ENCODE assay signal across 25 cellular contexts in genomic region chr1:237890416-237890815, GRCh38. TPM values are rescaled to one million over a fixed set of nuclear protein-coding genes. Genes with fewer than 3 reads are reported as not detected.
DNase-seq lines count a peak whose midpoint lies in the region; FAIRE-seq and TF ChIP-seq lines count a peak whose summit lies in the region.
"Had no signal": no experiment of that assay in that cellular context is flagged by ENCODE, and none has a peak within 500 bp of the region (broad histone marks: within the 10 kb centered on the region; RNA-seq: fewer than 3 reads in every experiment).

No MANE protein-coding gene starts in this region.

- no peak for DNase-seq in mammary epithelial cell
- no peak for DNase-seq in breast epithelium (ENCODE audit: low spot score in 2 of 2)
- DNase-seq in neural progenitor cell (ENCODE audit: low spot score) = peak; percentile 15
- peak; percentile 57 to 60 for DNase-seq in trophoblast cell
- DNase-seq in D721Med (ENCODE audit: insufficient read length, low spot score) = no peak
- no peak for DNase-seq in 8988T
- DNase-seq: ACHN; BE2C; C1 segment of cervical spinal cord; CD4-positive, alpha-beta memory T cell; CD4-positive, CD25-positive, alpha-beta regulatory T cell; CD8-positive, alpha-beta memory T cell; COR-L47; DMS79 treated with DMSO at 0.1 percent for 48 hours; GDM1 had no signal

- H3K4me1 ChIP-seq in mammary epithelial cell (ENCODE audit: insufficient read depth, low read length) (peaks cover 19% of the 10 kb centered on the region), breast epithelium (no peaks in the 10 kb centered on the region), neural progenitor cell (peaks cover 6% of the 10 kb centered on the region), trophoblast cell (ENCODE audit: control insufficient read depth in 1 of 2, insufficient read depth in 2 of 2, low read length in 2 of 2) (no peaks in the 10 kb centered on the region)
- H3K4me1 ChIP-seq: BE2C, BLaER1 had no signal

- H4K12ac ChIP-seq in trophoblast cell (ENCODE audit: low read depth, low read length) = no peak overlapping the region

- H3K27ac ChIP-seq in mammary epithelial cell (ENCODE audit: insufficient read depth, low read depth, low read length) = no peak overlapping the region
- H3K27ac ChIP-seq in breast epithelium = no peak overlapping the region
- H3K27ac ChIP-seq in neural progenitor cell = no peak overlapping the region
- H3K27ac ChIP-seq in trophoblast cell (ENCODE audit: low read depth, low read length) = no peak overlapping the region
- H3K27ac ChIP-seq: 22Rv1, BLaER1 had no signal

- H2BK12ac ChIP-seq in trophoblast cell (ENCODE audit: low read length) = no peak overlapping the region

- H2AK5ac ChIP-seq in trophoblast cell (ENCODE audit: low read length) = no peak overlapping the region

- H4K91ac ChIP-seq in trophoblast cell (ENCODE audit: low read depth, low read length) = no peak overlapping the region

- no peak overlapping the region for H2BK5ac ChIP-seq in trophoblast cell (ENCODE audit: low read depth, low read length, poor library complexity)

- H3K36me3 Mint-ChIP-seq in neural progenitor cell = no peaks in the 10 kb centered on the region
- H3K36me3 Mint-ChIP-seq: CD14-positive monocyte; CD4-positive, alpha-beta memory T cell; CD4-positive, CD25-positive, alpha-beta regulatory T cell; CD8-positive, alpha-beta memory T cell had no signal

- H3K9ac ChIP-seq in mammary epithelial cell (ENCODE audit: insufficient read depth, low read length) = no peak overlapping the region
- H3K9ac ChIP-seq in neural progenitor cell = no peak overlapping the region
- no peak overlapping the region for H3K9ac ChIP-seq in trophoblast cell (ENCODE audit: low read length)
- H3K9ac ChIP-seq: BLaER1 had no signal

- no peak overlapping the region for H3K23ac ChIP-seq in trophoblast cell (ENCODE audit: low read length)

- H3K9me3 ChIP-seq in mammary epithelial cell (replicated peaks; ENCODE audit: insufficient read depth, low read length) = no peaks in the 10 kb centered on the region
- H3K9me3 ChIP-seq in breast epithelium = no peaks in the 10 kb centered on the region
- H3K9me3 ChIP-seq in neural progenitor cell (ENCODE audit: low read depth) = no peaks in the 10 kb centered on the region
- H3K9me3 ChIP-seq in trophoblast cell (ENCODE audit: insufficient read depth, low read depth, low read length) = peaks cover 2% of the 10 kb centered on the region
- H3K9me3 ChIP-seq: BE2C, BLaER1 had no signal

- H3K4me3 Mint-ChIP-seq in neural progenitor cell = no peak overlapping the region
- H3K4me3 Mint-ChIP-seq: CD14-positive monocyte; CD4-positive, alpha-beta memory T cell; CD4-positive, CD25-positive, alpha-beta regulatory T cell; CD8-positive, alpha-beta memory T cell had no signal

- H3K27ac Mint-ChIP-seq in neural progenitor cell = no peak overlapping the region
- H3K27ac Mint-ChIP-seq: CD14-positive monocyte; CD4-positive, alpha-beta memory T cell; CD4-positive, CD25-positive, alpha-beta regulatory T cell; CD8-positive, alpha-beta memory T cell had no signal

- intact Hi-C loops in mammary epithelial cell (cut with micrococcal nuclease) (no loop called here), breast epithelium (cut with DNase I; ENCODE audit: low total_unique reads) (no loop called here)

- peaks cover 2% of the 10 kb centered on the region for H3K27me3 Mint-ChIP-seq in neural progenitor cell (ENCODE audit: insufficient read depth, low read depth)
- H3K27me3 Mint-ChIP-seq: CD4-positive, alpha-beta memory T cell; CD4-positive, CD25-positive, alpha-beta regulatory T cell; CD8-positive, alpha-beta memory T cell had no signal

- no peak for FAIRE-seq in D721Med (lab: Jason Lieb, UNC)
- FAIRE-seq: A204.1, GM12878, GM12892, GM18507 had no signal

- H3K4me1 Mint-ChIP-seq in neural progenitor cell = peaks cover 2% of the 10 kb centered on the region
- H3K4me1 Mint-ChIP-seq: CD14-positive monocyte; CD4-positive, alpha-beta memory T cell; CD4-positive, CD25-positive, alpha-beta regulatory T cell; CD8-positive, alpha-beta memory T cell had no signal

- no peak for TF ChIP-seq CTCF in mammary epithelial cell (conservative IDR thresholded peaks at IDR 0.05 in 1 of 2, IDR thresholded peaks at IDR 0.05 in 1 of 2; ENCODE audit: extremely low read depth in 1 of 2, insufficient read depth in 1 of 2, low read depth in 1 of 2, low read length in 2 of 2)
- TF ChIP-seq CTCF in breast epithelium (IDR thresholded peaks at IDR 0.05) = no peak
- TF ChIP-seq CTCF in neural progenitor cell (IDR thresholded peaks at IDR 0.05) = no peak
- TF ChIP-seq CTCF in D721Med (IDR thresholded peaks at IDR 0.05; ENCODE audit: insufficient read depth, missing control alignments) = no peak

- no peak overlapping the region for H3K18ac ChIP-seq in trophoblast cell (ENCODE audit: low read length)

- no peak for TF ChIP-seq POLR2A in breast epithelium (IDR thresholded peaks at IDR 0.05)

- in situ Hi-C loops in mammary epithelial cell (cut with MboI; ENCODE audit: low sequenced_read_pairs in 2 of 2) = loop anchor here in 1 of 2 donors (25.0 kb wide), 1 partner anchor 172 kb away; no protein-coding TSS in a partner anchor

- no peak overlapping the region for H3K4ac ChIP-seq in trophoblast cell (ENCODE audit: low read depth, low read length)

- H3K4me2 ChIP-seq in mammary epithelial cell (ENCODE audit: insufficient read depth, low read depth, low read length) (no peak overlapping the region), neural progenitor cell (no peak overlapping the region), trophoblast cell (ENCODE audit: low read length) (no peak overlapping the region)
- H3K4me2 ChIP-seq: BLaER1 had no signal

- CTCF ChIA-PET in mammary epithelial cell (lab: Charles Lee; ENCODE audit: low non-redundant PET) = no interaction called here

- H4K8ac ChIP-seq in trophoblast cell (ENCODE audit: low read depth, low read length) = no peak overlapping the region

- 60% methylated on average over 7 of the region's 7 CpGs for WGBS in mammary epithelial cell (ENCODE audit: low coverage, missing lambda C conversion rate)
- WGBS in trophoblast cell (ENCODE audit: extremely low coverage, insufficient coverage, insufficient read length) = no CpG with 5 or more reads among the region's 7 CpGs

- H3K14ac ChIP-seq in trophoblast cell (ENCODE audit: low read length) = no peak overlapping the region

- peaks cover 4% of the 10 kb centered on the region for H3F3A ChIP-seq in neural progenitor cell (ENCODE audit: low read depth)

- no peaks in the 10 kb centered on the region for H3K9me3 Mint-ChIP-seq in neural progenitor cell

- H4K20me1 ChIP-seq in mammary epithelial cell (ENCODE audit: insufficient read depth, low read length) = no peaks in the 10 kb centered on the region
- H4K20me1 ChIP-seq in neural progenitor cell (ENCODE audit: low read depth) = no peaks in the 10 kb centered on the region
- H4K20me1 ChIP-seq: BLaER1 had no signal

- H3K4me3 ChIP-seq in mammary epithelial cell (replicated peaks in 1 of 3; ENCODE audit: insufficient read depth in 1 of 3, low read depth in 2 of 3, low read length in 3 of 3) (no peak overlapping the region), breast epithelium (no peak overlapping the region), neural progenitor cell (no peak overlapping the region), trophoblast cell (ENCODE audit: low read depth, low read length) (no peak overlapping the region)
- H3K4me3 ChIP-seq: BLaER1, GM12878 had no signal

- H3K79me2 ChIP-seq in mammary epithelial cell (ENCODE audit: insufficient read depth, low read length) (no peaks in the 10 kb centered on the region), neural progenitor cell (ENCODE audit: low read depth) (no peaks in the 10 kb centered on the region), trophoblast cell (ENCODE audit: control insufficient read depth, insufficient read depth, low read length, poor library complexity) (no peaks in the 10 kb centered on the region)

- H2BK120ac ChIP-seq in trophoblast cell (ENCODE audit: insufficient read depth, low read length, poor library complexity) = no peak overlapping the region

- H3K36me3 ChIP-seq in mammary epithelial cell (ENCODE audit: insufficient read depth, low read length) (no peaks in the 10 kb centered on the region), breast epithelium (no peaks in the 10 kb centered on the region), neural progenitor cell (no peaks in the 10 kb centered on the region), trophoblast cell (ENCODE audit: control insufficient read depth in 1 of 2, insufficient read depth in 2 of 2, low read length in 2 of 2) (no peaks in the 10 kb centered on the region)
- H3K36me3 ChIP-seq: BE2C, BLaER1 had no signal

- dilution Hi-C loops in mammary epithelial cell (cut with HindIII; ENCODE audit: low sequenced_read_pairs) = no loop called here

- H2AFZ ChIP-seq in mammary epithelial cell (ENCODE audit: low read depth, low read length) (peak overlapping the region; percentile 20), neural progenitor cell (replicated peaks) (peak overlapping the region; percentile 74), trophoblast cell (ENCODE audit: insufficient read depth, low read length, poor library complexity) (no peak overlapping the region)

- H3K79me1 ChIP-seq in trophoblast cell (ENCODE audit: low read length) = no peaks in the 10 kb centered on the region

- BruUV-seq in mammary epithelial cell (replicated peaks; lab: Mats Ljungman, UMichigan) = no TSS peak

- H3K27me3 ChIP-seq in mammary epithelial cell (ENCODE audit: insufficient read depth, low read length) = no peaks in the 10 kb centered on the region
- H3K27me3 ChIP-seq in breast epithelium = no peaks in the 10 kb centered on the region
- H3K27me3 ChIP-seq in neural progenitor cell = no peaks in the 10 kb centered on the region
- no peaks in the 10 kb centered on the region for H3K27me3 ChIP-seq in trophoblast cell (ENCODE audit: insufficient read depth, low read length)
- H3K27me3 ChIP-seq: BE2C, BLaER1 had no signal

RNA-seq across cellular contexts. Expression of gene ZP4, which starts 0.3 kb away (rescaled TPM):
- total RNA-seq in mammary epithelial cell (under 1 TPM in 1 of 2 donors, not detected in 1; 0.71 TPM), breast epithelium (not detected), neural progenitor cell (ENCODE audit: low replicate concordance) (0.50 TPM in 1 of 2 replicates, not detected in the other)
- 0.36 TPM for polyA plus RNA-seq in mammary epithelial cell
- polyA minus RNA-seq in mammary epithelial cell = 4.1 TPM
- polyA plus RNA-seq in trophoblast cell (2013) = not detected in 2 replicates
- total RNA-seq: A673; CD4-positive, alpha-beta memory T cell; CD4-positive, CD25-positive, alpha-beta regulatory T cell; CD8-positive, alpha-beta memory T cell; G401; GM12878 had no signal
- polyA plus RNA-seq: AG04450; CD14-positive monocyte; CD4-positive, alpha-beta memory T cell; CD4-positive, CD25-positive, alpha-beta regulatory T cell; CD8-positive, alpha-beta memory T cell had no signal

Comparison
In these comparisons a context has a peak if more than half of its experiments do, and no peak if none do; other contexts are left out.
1. DNase-seq: peak in neural progenitor cell (single experiment) and trophoblast cell (2 of 2); none in mammary epithelial cell (single experiment), breast epithelium (0 of 2), D721Med (single experiment) and 8988T (single experiment).